ENCODE assay signal across 1 cellular context in genomic region chr1:205210876-205211838, GRCh38.
TF ChIP-seq lines count a peak whose summit lies in the region.

Gene DSTYK (minus strand): TSS chr1:205211702. CDS start chr1:205211535, 167 bp downstream.

TF ChIP-seq in K562, 482 proteins besides CTCF, POLR2A, EP300 and RAD21 (continued from another document and continues in another):
- TF ChIP-seq XRCC5 (IDR thresholded peaks at IDR 0.05; ENCODE audit: low read depth, low read length) (peak; percentile 100), PML (IDR thresholded peaks at IDR 0.05; ENCODE audit: low read length) (peak; percentile 64), CTBP1 (IDR thresholded peaks at IDR 0.05; ENCODE audit: borderline replicate concordance) (peak; percentile 97; the same call in 1 of the 2 replicates), YY1 (IDR thresholded peaks at IDR 0.05; ENCODE audit: borderline replicate concordance in 1 of 3, control insufficient read depth in 1 of 3, extremely low read depth in 1 of 3, insufficient read depth in 3 of 3, insufficient read length in 1 of 3, insufficient replicate concordance in 2 of 3, low read depth in 1 of 3, low read length in 2 of 3) (peak in 1 of 3 experiments; percentile 87), ZMIZ1 (IDR thresholded peaks at IDR 0.05; ENCODE audit: low read depth in 2 of 2, low read length in 2 of 2) (peak in 1 of 2 experiments; percentile 75; a peak in 2 of 4 replicates), SMARCA4 (IDR thresholded peaks at IDR 0.05) (peak; percentile 39; the same call in 1 of the 2 replicates), MAFK (IDR thresholded peaks at IDR 0.05; ENCODE audit: low read length) (peak; percentile 57), ZNF589 (CRISPR knock-in tag; IDR thresholded peaks at IDR 0.05; ENCODE audit: low read depth) (peak; percentile 84; the same call in 1 of the 2 replicates), SMARCE1 (IDR thresholded peaks at IDR 0.05) (no peak), STAT6 (CRISPR knock-in tag; IDR thresholded peaks at IDR 0.05) (peak; percentile 85; the same call in 1 of the 2 replicates), NFE2 (IDR thresholded peaks at IDR 0.05; ENCODE audit: low read depth) (peak; percentile 54; the same call in 1 of the 2 replicates), ZNF76 (CRISPR knock-in tag; IDR thresholded peaks at IDR 0.05; ENCODE audit: borderline replicate concordance) (no peak), ATF3 (IDR thresholded peaks at IDR 0.05) (peak; percentile 61), ATF3 (CRISPR knock-in tag; conservative IDR thresholded peaks at IDR 0.05) (peak; percentile 60; the same call in 1 of the 2 replicates), MBD1 (CRISPR knock-in tag; IDR thresholded peaks at IDR 0.05) (no peak), KLF13 (tag; IDR thresholded peaks at IDR 0.05; ENCODE audit: borderline replicate concordance, low read depth) (peak; percentile 83), TEAD4 (IDR thresholded peaks at IDR 0.05; ENCODE audit: low read length) (peak; percentile 68), TEAD4 (CRISPR knock-in tag; IDR thresholded peaks at IDR 0.05; ENCODE audit: borderline replicate concordance) (no peak; the same call in 1 of the 2 replicates), IRF1 (CRISPR knock-in tag; IDR thresholded peaks at IDR 0.05; ENCODE audit: borderline replicate concordance) (no peak), CHD7 (IDR thresholded peaks at IDR 0.05; ENCODE audit: low read depth, low read length) (peak; percentile 69)
